7 cellular contexts compared by ENCODE assay signal in the genomic region with DNA sequence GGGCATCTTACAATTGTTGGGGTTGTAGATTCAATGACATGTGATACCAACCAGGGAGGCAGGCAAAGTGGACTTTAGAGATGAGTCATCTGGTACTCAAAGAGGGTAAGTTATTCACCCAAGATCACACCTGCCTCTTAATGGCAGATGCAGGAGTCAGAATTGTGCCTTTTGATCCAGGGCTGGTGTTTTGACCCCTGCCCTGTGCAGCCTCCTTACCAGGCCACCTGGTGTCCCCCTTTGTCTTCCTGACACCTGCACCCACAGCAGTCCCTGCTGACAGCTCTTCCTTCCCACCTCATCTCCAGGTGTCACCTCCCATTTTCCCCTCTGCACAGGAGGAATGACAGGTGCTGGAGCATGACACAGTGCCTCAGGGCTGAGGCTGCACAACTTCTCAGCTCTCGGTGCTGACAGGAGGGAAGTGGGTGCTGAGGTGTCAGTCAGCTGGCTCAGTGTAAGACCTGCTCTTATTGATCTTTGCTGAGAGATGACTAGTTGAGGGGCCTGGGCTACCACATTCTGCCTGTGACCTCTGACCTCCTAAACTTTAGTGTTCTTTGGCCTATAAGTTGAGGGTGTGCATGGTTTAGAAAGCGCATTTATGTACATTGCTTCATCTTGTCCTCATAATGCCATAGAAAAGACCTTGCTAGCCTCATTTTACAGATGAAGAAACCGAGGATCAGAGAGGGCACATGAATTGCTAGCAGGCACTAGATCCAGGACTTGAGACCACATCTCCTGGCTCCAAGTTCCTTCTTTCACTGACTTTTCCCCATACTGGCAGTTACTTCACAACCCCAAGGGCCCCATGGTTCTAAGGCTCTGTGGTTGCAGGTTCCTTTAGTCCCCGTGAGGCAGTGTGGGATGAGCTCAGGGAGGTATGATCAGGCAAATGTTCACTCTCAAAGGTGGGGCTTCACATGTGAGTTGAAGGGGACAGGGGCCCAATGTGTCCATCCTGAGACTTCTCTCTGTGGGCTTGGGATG. TPM values are rescaled to one million over a fixed set of nuclear protein-coding genes. Genes with fewer than 3 reads are reported as not detected.
DNase-seq lines count a peak whose midpoint lies in the region; ATAC-seq lines count a peak whose summit lies in the region.

No MANE protein-coding gene starts in this region.

- no peak overlapping the region for H2BK120ac ChIP-seq in neuronal stem cell (ENCODE audit: low read depth, low read length)

- H3K27me3 ChIP-seq in neuronal stem cell (ENCODE audit: control insufficient read depth in 3 of 3, insufficient read depth in 3 of 3, low read depth in 1 of 3, low read length in 3 of 3): no peaks in the 10 kb centered on the region

- DNase-seq in NCI-H187 (lab: John Stamatoyannopoulos, UW) (peak; percentile 96 to 97), neuronal stem cell (ENCODE audit: low spot score) (no peak), GM03348 (ENCODE audit: low spot score) (no peak), occipital lobe (lab: John Stamatoyannopoulos, UW) (no peak)
- no peak for DNase-seq in activated naive CD4-positive, alpha-beta T cell treated with Interleukin-2 at 50 U/mL for 16 hours

- WGBS in neuronal stem cell (ENCODE audit: extremely low coverage in 2 of 2, insufficient read length in 2 of 2, insufficient replicate concordance in 1 of 2), 2 donors: no CpG with 5 or more reads among the region's 4 CpGs

- no peaks in the 10 kb centered on the region for H3K36me3 ChIP-seq in neuronal stem cell (replicated peaks in 1 of 2; ENCODE audit: control insufficient read depth in 2 of 2, insufficient read depth in 2 of 2, low read length in 2 of 2)

- H3K4me3 ChIP-seq in neuronal stem cell (ENCODE audit: low read length in 2 of 2): no peak overlapping the region

- no peak overlapping the region for H2BK15ac ChIP-seq in neuronal stem cell (ENCODE audit: low read length)

- no peak overlapping the region for H4K91ac ChIP-seq in neuronal stem cell (ENCODE audit: low read depth, low read length, poor library complexity)

- H2AK5ac ChIP-seq in neuronal stem cell (ENCODE audit: low read depth, low read length): peak overlapping the region; percentile 13

- H2BK12ac ChIP-seq in neuronal stem cell (ENCODE audit: low read length): no peak overlapping the region

- peak overlapping the region; percentile 44 for H3K18ac ChIP-seq in neuronal stem cell (ENCODE audit: low read length)

- H3K9me3 ChIP-seq in neuronal stem cell (replicated peaks in 1 of 2; ENCODE audit: control insufficient read depth in 2 of 2, insufficient read depth in 1 of 2, low read depth in 1 of 2, low read length in 2 of 2): no peaks in the 10 kb centered on the region

- H3K27ac ChIP-seq in neuronal stem cell (replicated peaks; ENCODE audit: low read length): no peak overlapping the region

- no peak overlapping the region for H2AFZ ChIP-seq in neuronal stem cell (ENCODE audit: low read length)

- H3K9ac ChIP-seq in neuronal stem cell (ENCODE audit: low read depth, low read length, poor library complexity): no peak overlapping the region

- H3K14ac ChIP-seq in neuronal stem cell (ENCODE audit: low read length): no peak overlapping the region

- H3K4ac ChIP-seq in neuronal stem cell (ENCODE audit: low read length): no peak overlapping the region

- H3K4me2 ChIP-seq in neuronal stem cell (ENCODE audit: insufficient read depth, low read length, poor library complexity, severe bottlenecking): no peak overlapping the region

- H4K8ac ChIP-seq in neuronal stem cell (ENCODE audit: low read depth, low read length): no peak overlapping the region

- peak; percentile 84 for ATAC-seq in GM19023 (IDR thresholded peaks at IDR 0.05; ENCODE audit: unreplicated experiment)
- ATAC-seq in HG02798 (IDR thresholded peaks at IDR 0.05; ENCODE audit: poor library complexity, unreplicated experiment): peak; percentile 71

- H2BK5ac ChIP-seq in neuronal stem cell (ENCODE audit: low read length): no peak overlapping the region

- peaks cover 0 to 6% of the 10 kb centered on the region in 2 donors for H3K4me1 ChIP-seq in neuronal stem cell (ENCODE audit: control insufficient read depth in 2 of 2, insufficient read depth in 1 of 2, low read depth in 1 of 2, low read length in 2 of 2)

- no peaks in the 10 kb centered on the region for H3K79me1 ChIP-seq in neuronal stem cell (ENCODE audit: low read depth, low read length)

- H3K23ac ChIP-seq in neuronal stem cell (ENCODE audit: low read depth, low read length, poor library complexity): peak overlapping the region; percentile 32

RNA-seq across cellular contexts. Expression of gene CACNA1E, which starts 31.3 kb away (rescaled TPM):
- polyA plus RNA-seq in neuronal stem cell (2013, experiment 1 of 2): 0.61 TPM
- polyA plus RNA-seq in neuronal stem cell (2013, experiment 2 of 2): 0.40 TPM
- total RNA-seq in occipital lobe: 77.4 TPM

Comparison
In these comparisons a context has a peak if more than half of its experiments do, and no peak if none do; other contexts are left out.
1. DNase-seq: peak in NCI-H187 (2 of 2); none in neuronal stem cell (single experiment), activated naive CD4-positive, alpha-beta T cell treated with Interleukin-2 at 50 U/mL for 16 hours (single experiment), GM03348 (single experiment) and occipital lobe (single experiment).